In genomic region chr11:126628790-126629621, GRCh38 we compare ENCODE assay signal across 16 cellular contexts.
A peak's percentile ranks its signal among the peaks of the same experiment; 100 is the strongest.
DNase-seq lines count a peak whose midpoint lies in the region; ATAC-seq and TF ChIP-seq lines count a peak whose summit lies in the region.
"Had no signal": no experiment of that assay in that cellular context is flagged by ENCODE, and none has a peak within 500 bp of the region (broad histone marks: within the 10 kb centered on the region; RNA-seq: fewer than 3 reads in every experiment).

No MANE protein-coding gene starts in this region.

- no peaks in the 10 kb centered on the region for H3K36me3 Mint-ChIP-seq in GM23338 (ENCODE audit: low read depth)
- H3K36me3 Mint-ChIP-seq: activated naive CD4-positive, alpha-beta T cell treated with anti-CD3 and anti-CD28 coated beads, Interleukin-2, amount 50 U/mL, for 24 hours; immature natural killer cell; type B pancreatic cell had no signal

- peaks cover 17% of the 10 kb centered on the region for H3K4me1 ChIP-seq in GM23338 (ENCODE audit: insufficient read depth)
- H3K4me1 ChIP-seq in PC-3 (ENCODE audit: insufficient read depth, low read length) = no peaks in the 10 kb centered on the region
- H3K4me1 ChIP-seq: HAP-1 had no signal

- CTCF ChIA-PET in PC-3 (lab: Charles Lee) = no interaction called here

- H3K9me3 ChIP-seq in PC-3 (ENCODE audit: low read length) = no peaks in the 10 kb centered on the region
- H3K9me3 ChIP-seq: HAP-1, pancreas had no signal

- no peaks in the 10 kb centered on the region for H3F3A ChIP-seq in GM23338 (replicated peaks; ENCODE audit: low read depth)
- no peaks in the 10 kb centered on the region for H3F3A ChIP-seq in PC-3 (ENCODE audit: low read length, unreplicated experiment)

- H3K27ac Mint-ChIP-seq in GM23338 = no peak overlapping the region
- H3K27ac Mint-ChIP-seq: activated naive CD4-positive, alpha-beta T cell treated with anti-CD3 and anti-CD28 coated beads, Interleukin-2, amount 50 U/mL, for 24 hours; immature natural killer cell; type B pancreatic cell had no signal

- H3K4me1 Mint-ChIP-seq in GM23338 = peaks cover 24% of the 10 kb centered on the region
- H3K4me1 Mint-ChIP-seq: activated naive CD4-positive, alpha-beta T cell treated with anti-CD3 and anti-CD28 coated beads, Interleukin-2, amount 50 U/mL, for 24 hours; immature natural killer cell had no signal

- TF ChIP-seq CTCF in GM23338 (conservative IDR thresholded peaks at IDR 0.05; ENCODE audit: low read depth in 2 of 2) = no peak
- no peak for TF ChIP-seq CTCF in PC-3 (conservative IDR thresholded peaks at IDR 0.05; ENCODE audit: low read depth, low read length)

- ATAC-seq in GM23338 = peak; percentile 83
- peak; percentile 44 for ATAC-seq in sciatic nerve
- no peak for ATAC-seq in GM18868 (IDR thresholded peaks at IDR 0.05; ENCODE audit: unreplicated experiment)
- no peak for ATAC-seq in PC-3
- no peak for ATAC-seq in HG02763 (IDR thresholded peaks at IDR 0.05; ENCODE audit: unreplicated experiment)

- DNase-seq in GM23338 (ENCODE audit: low spot score) (no peak), NCI-H526 (lab: John Stamatoyannopoulos, UW) (peak; percentile 52 to 85), globus pallidus (ENCODE audit: low spot score) (peak; percentile 94), sciatic nerve (ENCODE audit: low spot score) (no peak), PC-3 (no peak), COLO668 (lab: John Stamatoyannopoulos, UW; ENCODE audit: unreplicated experiment) (no peak)
- DNase-seq: activated CD4-positive, alpha-beta T cell treated with anti-CD3 and anti-CD28 coated beads for 4 hours; immature natural killer cell; NCI-H1048; pancreas had no signal

- H3K4me3 Mint-ChIP-seq in GM23338 = no peak overlapping the region
- H3K4me3 Mint-ChIP-seq: activated naive CD4-positive, alpha-beta T cell treated with anti-CD3 and anti-CD28 coated beads, Interleukin-2, amount 50 U/mL, for 24 hours; immature natural killer cell; type B pancreatic cell had no signal

- H3K27me3 ChIP-seq in GM23338 (ENCODE audit: insufficient read depth) (no peaks in the 10 kb centered on the region), PC-3 (ENCODE audit: low read length) (peaks cover 80% of the 10 kb centered on the region)
- H3K27me3 ChIP-seq: pancreas had no signal

- H2AFZ ChIP-seq in GM23338 (no peak overlapping the region), PC-3 (ENCODE audit: low read length) (no peak overlapping the region)

- H3K27me3 Mint-ChIP-seq in GM23338 (ENCODE audit: insufficient read depth, low read depth, poor library complexity) = peaks cover 2% of the 10 kb centered on the region

- no TSS peak for BruUV-seq in PC-3 (replicated peaks; lab: Mats Ljungman, UMichigan)

- H3K4me3 ChIP-seq in GM23338 (no peak overlapping the region), PC-3 (ENCODE audit: low read length) (no peak overlapping the region)
- H3K4me3 ChIP-seq: HAP-1, pancreas, SK-N-MC had no signal

- no peaks in the 10 kb centered on the region for H3K9me2 ChIP-seq in GM23338 (ENCODE audit: insufficient read depth)
- no peaks in the 10 kb centered on the region for H3K9me2 ChIP-seq in PC-3 (replicated peaks; ENCODE audit: low read length)

- H3K27ac ChIP-seq in GM23338 (ENCODE audit: low read depth) = no peak overlapping the region
- no peak overlapping the region for H3K27ac ChIP-seq in PC-3 (ENCODE audit: low read length)
- H3K27ac ChIP-seq: pancreas, SK-N-MC had no signal

- POLR2A ChIA-PET in PC-3 (lab: Charles Lee; ENCODE audit: unreplicated experiment) = no interaction called here

- H4K20me1 ChIP-seq in GM23338 (replicated peaks; ENCODE audit: insufficient read depth) (no peaks in the 10 kb centered on the region), PC-3 (ENCODE audit: low read length) (no peaks in the 10 kb centered on the region)

- no peaks in the 10 kb centered on the region for H3K9me3 Mint-ChIP-seq in GM23338
- H3K9me3 Mint-ChIP-seq: activated naive CD4-positive, alpha-beta T cell treated with anti-CD3 and anti-CD28 coated beads, Interleukin-2, amount 50 U/mL, for 24 hours; immature natural killer cell; type B pancreatic cell had no signal

- H3K4me2 ChIP-seq in GM23338 (no peak overlapping the region), PC-3 (ENCODE audit: low read length) (no peak overlapping the region)

- H3K36me3 ChIP-seq in GM23338 (ENCODE audit: insufficient read depth) (no peaks in the 10 kb centered on the region), PC-3 (ENCODE audit: low read depth, low read length) (no peaks in the 10 kb centered on the region)
- H3K36me3 ChIP-seq: HAP-1, pancreas had no signal

- H3K9ac ChIP-seq in PC-3 (ENCODE audit: low read length) = no peak overlapping the region

- intact Hi-C loops in sciatic nerve (cut with DNase I) = no loop called here
- intact Hi-C loops in PC-3 (cut with micrococcal nuclease) = no loop called here

- H3K79me2 ChIP-seq in GM23338 (replicated peaks; ENCODE audit: insufficient read depth) (no peaks in the 10 kb centered on the region), PC-3 (ENCODE audit: low read length) (no peaks in the 10 kb centered on the region)

TF ChIP-seq in GM23338, 12 proteins besides CTCF, POLR2A, EP300 and RAD21 (continues in another document):
- TF ChIP-seq EZH2 (IDR thresholded peaks at IDR 0.05; ENCODE audit: low read depth, unreplicated experiment) (no peak), NANOG (IDR thresholded peaks at IDR 0.05; ENCODE audit: borderline replicate concordance) (no peak), EZH2phosphoT487 (IDR thresholded peaks at IDR 0.05; ENCODE audit: unreplicated experiment) (no peak), JUNB (IDR thresholded peaks at IDR 0.05; ENCODE audit: unreplicated experiment) (no peak), REST (IDR thresholded peaks at IDR 0.05; ENCODE audit: unreplicated experiment) (no peak), POLR2AphosphoS5 (IDR thresholded peaks at IDR 0.05; ENCODE audit: low read depth) (no peak), ZNF331 (CRISPR knock-in tag; IDR thresholded peaks at IDR 0.05; ENCODE audit: low read depth) (no peak)

Comparison
In these comparisons a context has a peak if more than half of its experiments do, and no peak if none do; other contexts are left out.
1. ATAC-seq: peak in GM23338 (single experiment) and sciatic nerve (single experiment); none in GM18868 (single experiment), PC-3 (single experiment) and HG02763 (single experiment).
2. DNase-seq: peak in NCI-H526 (2 of 2) and globus pallidus (single experiment); none in GM23338 (single experiment), sciatic nerve (single experiment), PC-3 (single experiment) and COLO668 (single experiment).